34 cellular contexts compared by ENCODE assay signal in the genomic region with DNA sequence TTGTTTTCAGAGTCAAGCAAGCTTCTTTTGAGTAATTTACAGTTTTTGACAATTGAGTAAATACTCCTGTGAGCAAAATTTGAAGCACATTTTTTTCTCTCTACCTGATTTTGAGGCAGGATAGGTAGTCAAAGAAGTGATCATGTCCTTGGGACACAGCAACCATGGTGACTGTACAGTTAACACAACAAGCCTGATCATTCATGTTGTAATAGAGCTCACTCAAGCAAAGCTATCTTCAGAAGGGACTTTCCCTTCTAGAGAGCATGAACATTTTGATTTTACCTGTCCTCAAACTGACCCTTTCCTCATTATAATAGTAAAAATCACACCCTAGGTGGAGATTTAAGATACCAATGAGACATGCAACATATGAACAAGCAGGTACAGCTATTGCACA.
"Had no signal": no experiment of that assay in that cellular context is flagged by ENCODE, and none has a peak within 500 bp of the region (broad histone marks: within the 10 kb centered on the region; RNA-seq: fewer than 3 reads in every experiment).

No MANE protein-coding gene starts in this region.

- H3K27ac ChIP-seq: gastrocnemius medialis, hepatocyte, left lung, neural progenitor cell, parathyroid adenoma, psoas muscle, right atrium auricular region, spleen, thoracic aorta, vagina, VCaP had no signal

- H3K27me3 ChIP-seq: gastrocnemius medialis, hepatocyte, left lung, neural progenitor cell, right atrium auricular region, vagina had no signal

- H3K4me3 ChIP-seq: gastrocnemius medialis, hepatocyte, left lung, lung, neural progenitor cell, psoas muscle, right atrium auricular region, spleen, thoracic aorta, vagina had no signal

- H3K4me1 Mint-ChIP-seq: natural killer cell, neural progenitor cell had no signal

- H3K4me3 Mint-ChIP-seq: activated naive CD8-positive, alpha-beta T cell; natural killer cell; neural progenitor cell; T-helper 1 cell treated with Interleukin-12 subunit alpha and Interleukin-12 subunit beta and Interleukin-4 antibody, amounts not matched to agents 30 μg/mL and 1 μg/mL, for 36 hours; type B pancreatic cell had no signal

- H3K9me3 Mint-ChIP-seq: T-helper 1 cell treated with Interleukin-12 subunit alpha and Interleukin-12 subunit beta and Interleukin-4 antibody, amounts not matched to agents 30 μg/mL and 1 μg/mL, for 36 hours had no signal

- DNase-seq: activated CD4-positive, alpha-beta T cell treated with anti-CD3 and anti-CD28 coated beads for 48 hours; activated CD4-positive, alpha-beta T cell treated with anti-CD3 and anti-CD28 coated beads, Interleukin-2, amount 50 U/mL, for 48 hours; activated CD8-positive, alpha-beta memory T cell treated with anti-CD3 and anti-CD28 coated beads for 24 hours; activated effector memory CD4-positive, alpha-beta T cell treated with Interleukin-2 at 50 U/mL for 16 hours; activated naive CD4-positive, alpha-beta T cell treated with Interleukin-2 at 50 U/mL for 16 hours; anterior cingulate cortex; effector CD8-positive, alpha-beta T cell; gastrocnemius medialis; glutamatergic neuron; left lung; mesendoderm; natural killer cell; occipital lobe; psoas muscle; spleen; stimulated activated CD4-positive, alpha-beta T cell treated with anti-CD3 and anti-CD28 coated beads, Interleukin-2, amount 100 ng/mL, for 48 hours; stimulated activated naive CD4-positive, alpha-beta T cell treated with Interleukin-2 at 50 U/mL for 16 hours; T-helper 9 cell had no signal

- H3K27ac Mint-ChIP-seq: activated naive CD8-positive, alpha-beta T cell; natural killer cell; neural progenitor cell; T-helper 1 cell treated with Interleukin-12 subunit alpha and Interleukin-12 subunit beta and Interleukin-4 antibody, amounts not matched to agents 30 μg/mL and 1 μg/mL, for 36 hours; type B pancreatic cell had no signal

- FAIRE-seq: bronchial epithelial cell, colon, endometrium, keratinocyte, TTC549 had no signal

- H3K36me3 Mint-ChIP-seq: activated naive CD8-positive, alpha-beta T cell; natural killer cell; neural progenitor cell; type B pancreatic cell had no signal

- H3K9me3 ChIP-seq: gastrocnemius medialis, left lung, psoas muscle, thoracic aorta, vagina had no signal

- ATAC-seq: gastrocnemius medialis, left lung, natural killer cell, psoas muscle had no signal

- H3K4me1 ChIP-seq: gastrocnemius medialis, left lung, neural progenitor cell, parathyroid adenoma, psoas muscle, right atrium auricular region, spleen, vagina had no signal

- H3K36me3 ChIP-seq: gastrocnemius medialis, left lung, neural progenitor cell, right atrium auricular region, spleen, thoracic aorta, vagina had no signal
